8 cellular contexts compared by ENCODE assay signal in genomic region chr3:150469031-150469930, GRCh38.
A peak's percentile ranks its signal among the peaks of the same experiment; 100 is the strongest.
DNase-seq lines count a peak whose midpoint lies in the region; ATAC-seq, FAIRE-seq and TF ChIP-seq lines count a peak whose summit lies in the region.

No MANE protein-coding gene starts in this region.

- in situ Hi-C loops in ACHN (cut with HindIII; ENCODE audit: low pct_ligation_motif_present, low pct_unique_long_range_greater_than_20kb, low sequenced_read_pairs): no loop called here

- TSS peak; percentile 88 for BruUV-seq in endothelial cell of umbilical vein (replicated peaks; lab: Mats Ljungman, UMichigan)
- BruUV-seq in OCI-LY7 (replicated peaks; lab: Mats Ljungman, UMichigan): no TSS peak

- H4K20me1 ChIP-seq in endothelial cell of umbilical vein (replicated peaks; ENCODE audit: control insufficient read depth, extremely low read depth, insufficient read depth, low read length) (no peaks in the 10 kb centered on the region), OCI-LY7 (ENCODE audit: insufficient read depth, low read length) (no peaks in the 10 kb centered on the region)

- intact Hi-C loops in endothelial cell of umbilical vein (cut with micrococcal nuclease): loop anchor here (1.0 to 2.0 kb wide), 2 partner anchors 20 to 97 kb away; no protein-coding TSS in a partner anchor
- intact Hi-C loops in OCI-LY7 (cut with micrococcal nuclease; ENCODE audit: unreplicated experiment): no loop called here

- TF ChIP-seq CTCF in endothelial cell of umbilical vein (IDR thresholded peaks at IDR 0.05; ENCODE audit: extremely low read depth in 1 of 2, insufficient read depth in 1 of 2, low read depth in 1 of 2, low read length in 2 of 2) (no peak), OCI-LY7 (conservative IDR thresholded peaks at IDR 0.05; ENCODE audit: low read length) (no peak)

- H3K4me3 ChIP-seq in MG63 (no peak overlapping the region), endothelial cell of umbilical vein (replicated peaks in 1 of 3; ENCODE audit: insufficient read depth in 1 of 3, low read depth in 1 of 3, low read length in 3 of 3) (peak overlapping the region in 1 of 3 experiments; percentile 15), muscle layer of duodenum (ENCODE audit: low read depth in 1 of 2, low read length in 2 of 2) (no peak overlapping the region), OCI-LY7 (ENCODE audit: low read depth, low read length, poor library complexity, severe bottlenecking) (no peak overlapping the region)

- ATAC-seq in HG03159 (IDR thresholded peaks at IDR 0.05; ENCODE audit: unreplicated experiment): no peak

- no peak overlapping the region for H3K4me3 Mint-ChIP-seq in activated naive CD4-positive, alpha-beta T cell treated with anti-CD3 and anti-CD28 coated beads, Interleukin-2, amount 10 ng/mL, durations not matched to agents 7 days and 5 days

- no peaks in the 10 kb centered on the region for H3K4me1 Mint-ChIP-seq in activated naive CD4-positive, alpha-beta T cell treated with anti-CD3 and anti-CD28 coated beads, Interleukin-2, amount 10 ng/mL, durations not matched to agents 7 days and 5 days

- peaks cover 29% of the 10 kb centered on the region for H3K36me3 ChIP-seq in MG63
- no peaks in the 10 kb centered on the region for H3K36me3 ChIP-seq in endothelial cell of umbilical vein (ENCODE audit: control insufficient read depth in 2 of 2, extremely low read depth in 1 of 2, insufficient read depth in 2 of 2, low read length in 2 of 2)
- no peaks in the 10 kb centered on the region for H3K36me3 ChIP-seq in muscle layer of duodenum (ENCODE audit: control insufficient read depth in 1 of 2, insufficient read depth in 2 of 2, low read length in 2 of 2)
- no peaks in the 10 kb centered on the region for H3K36me3 ChIP-seq in OCI-LY7 (ENCODE audit: insufficient read depth, low read length)

- POLR2A ChIA-PET in endothelial cell of umbilical vein (lab: Charles Lee) (interaction anchor here (1.3 kb wide), 1 partner anchor 60 kb away, joined by 12 read pairs; the partner anchor contains the start of gene TSC22D2), OCI-LY7 (lab: Charles Lee) (interaction anchor here (0.6 kb wide), 1 partner anchor 20 kb away, joined by 5 read pairs; no protein-coding TSS in a partner anchor)

- H3K27ac Mint-ChIP-seq in activated naive CD4-positive, alpha-beta T cell treated with anti-CD3 and anti-CD28 coated beads, Interleukin-2, amount 10 ng/mL, durations not matched to agents 7 days and 5 days: no peak overlapping the region

- H3K9me1 ChIP-seq in endothelial cell of umbilical vein (replicated peaks; ENCODE audit: control insufficient read depth, extremely low read depth, insufficient read depth, low read length): no peaks in the 10 kb centered on the region

- H3K4me2 ChIP-seq in endothelial cell of umbilical vein (ENCODE audit: insufficient read depth, low read length): peak overlapping the region; percentile 58
- H3K4me2 ChIP-seq in OCI-LY7 (ENCODE audit: low read length): no peak overlapping the region

- no peaks in the 10 kb centered on the region for H3K9me3 ChIP-seq in MG63
- H3K9me3 ChIP-seq in endothelial cell of umbilical vein (replicated peaks; ENCODE audit: control insufficient read depth, insufficient read depth, low read length): no peaks in the 10 kb centered on the region
- no peaks in the 10 kb centered on the region for H3K9me3 ChIP-seq in muscle layer of duodenum (ENCODE audit: control insufficient read depth in 1 of 2, low read length in 2 of 2)
- H3K9me3 ChIP-seq in OCI-LY7 (ENCODE audit: low read length): no peaks in the 10 kb centered on the region

- CTCF ChIA-PET in endothelial cell of umbilical vein (lab: Charles Lee) (interaction anchor here (0.5 to 3.3 kb wide), 9 partner anchors 8 to 285 kb away, joined by 3 to 25 read pairs (median 4); no protein-coding TSS in a partner anchor), OCI-LY7 (lab: Charles Lee; ENCODE audit: unreplicated experiment) (no interaction called here)
- CTCF ChIA-PET in activated naive CD4-positive, alpha-beta T cell treated with anti-CD3 and anti-CD28 coated beads, Interleukin-2, amount 10 ng/mL, durations not matched to agents 7 days and 5 days (lab: Charles Lee): no interaction called here

- DNase-seq in ACHN (peak; percentile 94), MG63 (peak; percentile 90), endothelial cell of umbilical vein (ENCODE audit: low read depth, low spot score) (peak; percentile 88), OCI-LY7 (ENCODE audit: low spot score) (no peak), SKM-1 (lab: John Stamatoyannopoulos, UW; ENCODE audit: unreplicated experiment) (no peak)
- no peak for DNase-seq in activated naive CD4-positive, alpha-beta T cell treated with anti-CD3 and anti-CD28 coated beads, Interleukin-2, amount 10 ng/mL, durations not matched to agents 7 days and 5 days

- peak overlapping the region; percentile 83 for H3K27ac ChIP-seq in endothelial cell of umbilical vein (ENCODE audit: insufficient read depth, low read depth, low read length)
- H3K27ac ChIP-seq in muscle layer of duodenum (ENCODE audit: low read length): peak overlapping the region; percentile 79
- H3K27ac ChIP-seq in OCI-LY7 (ENCODE audit: low read depth, low read length, poor library complexity, severe bottlenecking): no peak overlapping the region

- no peak overlapping the region for H2AFZ ChIP-seq in endothelial cell of umbilical vein (ENCODE audit: low read depth, low read length)
- no peak overlapping the region for H2AFZ ChIP-seq in OCI-LY7 (ENCODE audit: low read length)

- dilution Hi-C loops in endothelial cell of umbilical vein (cut with MboI; ENCODE audit: extremely low pct_ligation_motif_present, low sequenced_read_pairs): no loop called here

- peak overlapping the region; percentile 61 for H3K9ac ChIP-seq in endothelial cell of umbilical vein (replicated peaks; ENCODE audit: extremely low read depth, insufficient read depth, low read length)

- peaks cover 28% of the 10 kb centered on the region for H3K4me1 ChIP-seq in endothelial cell of umbilical vein (ENCODE audit: control insufficient read depth, extremely low read depth, insufficient read depth, low read length)
- H3K4me1 ChIP-seq in muscle layer of duodenum (ENCODE audit: control insufficient read depth in 1 of 2, insufficient read depth in 2 of 2, low read length in 2 of 2): peaks cover 0 to 3% of the 10 kb centered on the region in 2 donors
- no peaks in the 10 kb centered on the region for H3K4me1 ChIP-seq in OCI-LY7 (ENCODE audit: insufficient read depth, low read length, poor library complexity, severe bottlenecking)

- H3K9me2 ChIP-seq in OCI-LY7 (ENCODE audit: insufficient read depth, low read length): no peaks in the 10 kb centered on the region

- peak; percentile 96 for FAIRE-seq in endothelial cell of umbilical vein (lab: Jason Lieb, UNC)

- no peaks in the 10 kb centered on the region for H3K79me2 ChIP-seq in endothelial cell of umbilical vein (ENCODE audit: control insufficient read depth, insufficient read depth, low read length)
- no peaks in the 10 kb centered on the region for H3K79me2 ChIP-seq in OCI-LY7 (ENCODE audit: insufficient read depth, low read depth, low read length)

- no peak for TF ChIP-seq POLR2A in endothelial cell of umbilical vein (IDR thresholded peaks at IDR 0.05; ENCODE audit: low read depth, low read length)

- H3K36me3 Mint-ChIP-seq in activated naive CD4-positive, alpha-beta T cell treated with anti-CD3 and anti-CD28 coated beads, Interleukin-2, amount 10 ng/mL, durations not matched to agents 7 days and 5 days: peaks cover 2% of the 10 kb centered on the region

- no peaks in the 10 kb centered on the region for H3K9me3 Mint-ChIP-seq in activated naive CD4-positive, alpha-beta T cell treated with anti-CD3 and anti-CD28 coated beads, Interleukin-2, amount 10 ng/mL, durations not matched to agents 7 days and 5 days

- peaks cover 4% of the 10 kb centered on the region for H3K27me3 Mint-ChIP-seq in activated naive CD4-positive, alpha-beta T cell treated with anti-CD3 and anti-CD28 coated beads, Interleukin-2, amount 10 ng/mL, durations not matched to agents 7 days and 5 days

- H3K27me3 ChIP-seq in MG63 (no peaks in the 10 kb centered on the region), endothelial cell of umbilical vein (ENCODE audit: control insufficient read depth in 2 of 2, insufficient read depth in 2 of 2, low read length in 2 of 2) (no peaks in the 10 kb centered on the region), muscle layer of duodenum (ENCODE audit: low read depth, low read length) (no peaks in the 10 kb centered on the region)

TF ChIP-seq in endothelial cell of umbilical vein, 7 proteins besides CTCF, POLR2A, EP300 and RAD21:
- no peak for TF ChIP-seq EZH2 (IDR thresholded peaks at IDR 0.05; ENCODE audit: borderline replicate concordance, low read depth, low read length, severe bottlenecking)
- TF ChIP-seq FOS (IDR thresholded peaks at IDR 0.05; ENCODE audit: borderline replicate concordance, insufficient read depth, low read length): peak; percentile 94
- TF ChIP-seq MAX (IDR thresholded peaks at IDR 0.05; ENCODE audit: insufficient read depth, insufficient read length): no peak
- peak; percentile 68 for TF ChIP-seq GATA2 (IDR thresholded peaks at IDR 0.05; ENCODE audit: insufficient read depth, insufficient read length, low read depth, low read length)
- peak; percentile 90 for TF ChIP-seq JUN (IDR thresholded peaks at IDR 0.05; ENCODE audit: borderline replicate concordance, insufficient read depth, insufficient read length, low read depth)
- TF ChIP-seq MYC (IDR thresholded peaks at IDR 0.05; ENCODE audit: low read depth, low read length): no peak
- TF ChIP-seq POLR2AphosphoS5 (IDR thresholded peaks at IDR 0.05; ENCODE audit: insufficient read depth, low read depth, low read length): peak; percentile 76

Comparison
In these comparisons a context has a peak if more than half of its experiments do, and no peak if none do; other contexts are left out.
1. DNase-seq: peak in ACHN (single experiment), MG63 (single experiment) and endothelial cell of umbilical vein (single experiment); none in activated naive CD4-positive, alpha-beta T cell treated with anti-CD3 and anti-CD28 coated beads, Interleukin-2, amount 10 ng/mL, durations not matched to agents 7 days and 5 days (single experiment), OCI-LY7 (single experiment) and SKM-1 (single experiment).